2 cellular contexts compared by ENCODE assay signal in the genomic region with DNA sequence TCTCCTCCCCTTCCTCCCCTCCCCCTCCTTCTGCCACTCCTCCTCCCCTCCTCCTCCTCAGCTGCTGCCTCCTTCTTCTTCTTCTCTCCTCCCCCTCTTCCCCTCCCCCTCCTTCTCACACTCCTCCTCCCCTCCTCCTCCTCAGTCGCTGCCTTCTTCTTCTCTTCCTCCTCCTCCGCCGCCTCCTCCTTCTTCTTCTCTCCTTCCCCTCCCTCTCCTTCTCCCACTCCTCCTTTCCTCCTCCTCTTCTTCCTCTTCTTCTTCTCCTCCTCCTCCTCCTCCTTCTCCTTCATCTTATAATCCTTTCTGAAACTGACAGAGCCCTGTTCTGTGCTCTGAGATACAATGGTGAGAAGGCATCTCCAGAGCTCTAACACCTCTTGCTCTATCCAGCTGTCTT.
TF ChIP-seq lines count a peak whose summit lies in the region.

No MANE protein-coding gene starts in this region.

TF ChIP-seq in HEK293, 187 proteins besides CTCF, POLR2A, EP300 and RAD21 (continued from another document):
- TF ChIP-seq ZFHX2 (tag by site-specific recombination; conservative IDR thresholded peaks at IDR 0.05) (peak; percentile 67), ZFP37 (tag by site-specific recombination; IDR thresholded peaks at IDR 0.05) (no peak), ZNF391 (tag by site-specific recombination; IDR thresholded peaks at IDR 0.05; ENCODE audit: borderline replicate concordance, low read depth) (no peak), ZSCAN30 (tag by site-specific recombination; IDR thresholded peaks at IDR 0.05) (no peak), ZNF76 (tag by site-specific recombination; IDR thresholded peaks at IDR 0.05; ENCODE audit: borderline replicate concordance, low read depth) (no peak), ZNF214 (tag by site-specific recombination; IDR thresholded peaks at IDR 0.05; ENCODE audit: borderline replicate concordance) (no peak), ZNF18 (tag by site-specific recombination; IDR thresholded peaks at IDR 0.05) (no peak), SALL2 (tag by site-specific recombination; IDR thresholded peaks at IDR 0.05; ENCODE audit: borderline replicate concordance) (no peak), ZNF513 (tag by site-specific recombination; IDR thresholded peaks at IDR 0.05) (peak; percentile 63; the same call in 1 of the 2 replicates), EGR2 (tag by site-specific recombination; IDR thresholded peaks at IDR 0.05; ENCODE audit: low read depth) (peak; percentile 96), MZF1 (tag by site-specific recombination; IDR thresholded peaks at IDR 0.05; ENCODE audit: borderline replicate concordance) (no peak), ZNF169 (tag by site-specific recombination; IDR thresholded peaks at IDR 0.05) (no peak), ZNF529 (tag by site-specific recombination; IDR thresholded peaks at IDR 0.05; ENCODE audit: insufficient replicate concordance) (no peak), ZNF514 (tag by site-specific recombination; IDR thresholded peaks at IDR 0.05) (no peak), ZNF423 (tag by site-specific recombination; IDR thresholded peaks at IDR 0.05) (no peak)
- TF ChIP-seq, protein P1, sequence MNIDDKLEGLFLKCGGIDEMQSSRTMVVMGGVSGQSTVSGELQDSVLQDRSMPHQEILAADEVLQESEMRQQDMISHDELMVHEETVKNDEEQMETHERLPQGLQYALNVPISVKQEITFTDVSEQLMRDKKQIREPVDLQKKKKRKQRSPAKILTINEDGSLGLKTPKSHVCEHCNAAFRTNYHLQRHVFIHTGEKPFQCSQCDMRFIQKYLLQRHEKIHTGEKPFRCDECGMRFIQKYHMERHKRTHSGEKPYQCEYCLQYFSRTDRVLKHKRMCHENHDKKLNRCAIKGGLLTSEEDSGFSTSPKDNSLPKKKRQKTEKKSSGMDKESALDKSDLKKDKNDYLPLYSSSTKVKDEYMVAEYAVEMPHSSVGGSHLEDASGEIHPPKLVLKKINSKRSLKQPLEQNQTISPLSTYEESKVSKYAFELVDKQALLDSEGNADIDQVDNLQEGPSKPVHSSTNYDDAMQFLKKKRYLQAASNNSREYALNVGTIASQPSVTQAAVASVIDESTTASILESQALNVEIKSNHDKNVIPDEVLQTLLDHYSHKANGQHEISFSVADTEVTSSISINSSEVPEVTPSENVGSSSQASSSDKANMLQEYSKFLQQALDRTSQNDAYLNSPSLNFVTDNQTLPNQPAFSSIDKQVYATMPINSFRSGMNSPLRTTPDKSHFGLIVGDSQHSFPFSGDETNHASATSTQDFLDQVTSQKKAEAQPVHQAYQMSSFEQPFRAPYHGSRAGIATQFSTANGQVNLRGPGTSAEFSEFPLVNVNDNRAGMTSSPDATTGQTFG (tag by site-specific recombination; IDR thresholded peaks at IDR 0.05; ENCODE audit: borderline replicate concordance) = no peak

TF ChIP-seq in K562, 482 proteins besides CTCF, POLR2A, EP300 and RAD21:
- TF ChIP-seq ZNF512 (tag; IDR thresholded peaks at IDR 0.05) (peak; percentile 40), PATZ1 (CRISPR knock-in tag; IDR thresholded peaks at IDR 0.05; ENCODE audit: borderline replicate concordance) (no peak)
